In the genomic region with DNA sequence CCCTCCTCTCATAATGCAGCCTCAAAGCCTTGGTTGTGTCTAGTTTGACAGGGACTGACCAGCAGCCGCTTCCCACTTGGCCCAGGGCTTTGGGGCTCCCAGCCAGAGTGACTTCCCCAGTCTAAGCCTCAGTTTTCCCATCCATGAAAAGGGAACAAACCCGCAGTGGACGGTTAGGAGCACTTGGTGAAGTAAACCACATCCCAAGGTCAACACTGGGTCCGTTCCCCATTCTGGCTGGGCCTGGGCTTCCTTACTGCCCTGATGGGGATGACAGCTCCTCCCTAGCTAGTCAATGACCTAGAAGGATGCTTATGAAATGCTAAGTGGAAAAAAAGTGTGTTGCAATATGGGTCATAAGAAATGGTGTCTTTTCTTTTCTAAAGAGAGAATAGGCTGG, we compare ENCODE assay signal across 1 cellular context.
TF ChIP-seq lines count a peak whose summit lies in the region.

No MANE protein-coding gene starts in this region.

TF ChIP-seq in H1, 55 proteins besides CTCF, POLR2A, EP300 and RAD21:
- TF ChIP-seq SAP30 (IDR thresholded peaks at IDR 0.05; ENCODE audit: insufficient read depth, insufficient replicate concordance, low read length) (no peak), SIRT6 (IDR thresholded peaks at IDR 0.05; ENCODE audit: low read length) (no peak), CHD1 (IDR thresholded peaks at IDR 0.05; ENCODE audit: low read depth, low read length) (no peak)
